26 cellular contexts compared by ENCODE assay signal in the genomic region with DNA sequence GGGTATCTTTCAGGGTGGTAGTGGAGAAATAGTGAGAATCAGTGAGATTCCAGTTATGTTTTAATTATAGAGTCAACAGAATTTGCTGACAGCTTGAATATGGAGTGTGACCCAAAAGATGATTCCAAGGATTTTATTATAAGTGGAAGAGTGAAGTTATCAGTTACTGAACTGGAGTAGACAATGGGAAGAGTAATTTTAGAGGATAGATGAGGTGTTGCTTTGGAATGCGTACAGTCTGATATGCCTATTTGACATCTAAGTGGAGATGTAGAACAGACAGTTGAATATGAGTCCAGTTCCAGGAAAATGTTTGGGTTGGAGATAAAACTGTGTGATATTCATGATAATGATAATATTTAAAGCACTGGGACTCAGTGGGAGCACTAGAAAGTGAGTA.
"Had no signal": no experiment of that assay in that cellular context is flagged by ENCODE, and none has a peak within 500 bp of the region (broad histone marks: within the 10 kb centered on the region; RNA-seq: fewer than 3 reads in every experiment).

No MANE protein-coding gene starts in this region.

- ATAC-seq: heart right ventricle, left ventricle myocardium superior, lower lobe of right lung, natural killer cell, psoas muscle, right cardiac atrium had no signal

- H3K27me3 ChIP-seq: esophagus muscularis mucosa, heart right ventricle, ovary, stomach, thyroid gland, vagina had no signal

- H3K4me3 ChIP-seq: esophagus muscularis mucosa, heart right ventricle, lower lobe of right lung, ovary, psoas muscle, stomach, thyroid gland, vagina had no signal

- H3K4me3 Mint-ChIP-seq: natural killer cell had no signal

- H3K4me1 ChIP-seq: esophagus muscularis mucosa, heart right ventricle, lower lobe of right lung, psoas muscle, stomach, vagina had no signal

- H3K9me3 ChIP-seq: lower lobe of right lung, ovary, psoas muscle, thyroid gland, vagina had no signal

- H3K4me1 Mint-ChIP-seq: natural killer cell had no signal

- FAIRE-seq: endothelial cell of umbilical vein, small intestine had no signal

- DNase-seq: cortex of kidney; effector CD8-positive, alpha-beta T cell; foreskin melanocyte; glutamatergic neuron; heart right ventricle; hippocampal formation; islet precursor cell; left ventricle myocardium superior; lower lobe of right lung; natural killer cell; occipital lobe; ovary; posterior cingulate gyrus; psoas muscle; right cardiac atrium; small intestine; stimulated activated CD4-positive, alpha-beta T cell treated with anti-CD3 and anti-CD28 coated beads, Interleukin-15, amount 100 ng/mL, for 24 hours; stimulated activated CD4-positive, alpha-beta T cell treated with anti-CD3 and anti-CD28 coated beads, Interleukin-2, amount 100 ng/mL, for 48 hours; stimulated activated CD8-positive, alpha-beta memory T cell treated with anti-CD3 and anti-CD28 coated beads, Interleukin-4, amount 100 ng/mL, for 48 hours; stimulated activated naive CD4-positive, alpha-beta T cell treated with Interleukin-2 at 50 U/mL for 16 hours; stomach; thyroid gland; trophoblast cell had no signal

- H3K27ac ChIP-seq: esophagus muscularis mucosa, heart right ventricle, lower lobe of right lung, ovary, psoas muscle, stomach, thyroid gland, vagina had no signal

- H3K27ac Mint-ChIP-seq: natural killer cell had no signal

- H3K36me3 ChIP-seq: esophagus muscularis mucosa, heart right ventricle, lower lobe of right lung, ovary, stomach, thyroid gland, vagina had no signal

- H3K36me3 Mint-ChIP-seq: natural killer cell had no signal
